Comparison of ENCODE assay signal across 24 cellular contexts in genomic region chr17:75810216-75810615, GRCh38. TPM values are rescaled to one million over a fixed set of nuclear protein-coding genes. Genes with fewer than 3 reads are reported as not detected.
A peak's percentile ranks its signal among the peaks of the same experiment; 100 is the strongest.
DNase-seq lines count a peak whose midpoint lies in the region; ATAC-seq and TF ChIP-seq lines count a peak whose summit lies in the region.
"Had no signal": no experiment of that assay in that cellular context is flagged by ENCODE, and none has a peak within 500 bp of the region (broad histone marks: within the 10 kb centered on the region; RNA-seq: fewer than 3 reads in every experiment).

No MANE protein-coding gene starts in this region.

- POLR2A ChIA-PET in HEK293 (lab: Yijun Ruan, JAX) (interaction anchor here (1.2 kb wide), 1 partner anchor 45 kb away, joined by 3 read pairs; the partner anchor contains the start of gene WBP2), RWPE1 (lab: Yijun Ruan, JAX; ENCODE audit: low non-redundant PET) (no interaction called here)
- POLR2A ChIA-PET in CD4-positive, alpha-beta T cell (lab: Charles Lee), result no interaction called here

- peak overlapping the region; percentile 85 for H3K27ac Mint-ChIP-seq in stimulated activated memory B cell treated with anti-CD40 and anti-IgM and Interleukin-4, amounts not matched to agents 10 μg/mL and 1 μg/mL and 100 μg/mL, for 72 hours
- H3K27ac Mint-ChIP-seq in CD4-positive, alpha-beta T cell, result no peak overlapping the region
- H3K27ac Mint-ChIP-seq: activated CD8-positive, alpha-beta T cell treated with anti-CD3 and anti-CD28 coated beads for 36 hours; activated T-cell treated with anti-CD3 and anti-CD28 coated beads, Interleukin-2, amount 50 U/mL, for 24 hours; CD8-positive, alpha-beta memory T cell; natural killer cell treated with Interleukin-12 subunit alpha and Interleukin-12 subunit beta and Interleukin-15 and Interleukin-18, amount 100 ng/mL, for 72 hours; T-helper 1 cell treated with Interleukin-12 subunit alpha and Interleukin-12 subunit beta and Interleukin-4 antibody, amounts not matched to agents 30 μg/mL and 1 μg/mL, for 36 hours had no signal

- H3K4me3 Mint-ChIP-seq in stimulated activated memory B cell treated with anti-CD40 and anti-IgM and Interleukin-4, amounts not matched to agents 10 μg/mL and 1 μg/mL and 100 μg/mL, for 72 hours, result no peak overlapping the region
- H3K4me3 Mint-ChIP-seq in CD4-positive, alpha-beta T cell, result no peak overlapping the region
- H3K4me3 Mint-ChIP-seq: activated CD8-positive, alpha-beta T cell treated with anti-CD3 and anti-CD28 coated beads for 36 hours; activated T-cell treated with anti-CD3 and anti-CD28 coated beads, Interleukin-2, amount 50 U/mL, for 24 hours; CD8-positive, alpha-beta memory T cell; effector memory CD8-positive, alpha-beta T cell; natural killer cell treated with Interleukin-12 subunit alpha and Interleukin-12 subunit beta and Interleukin-15 and Interleukin-18, amount 100 ng/mL, for 72 hours; T-helper 1 cell treated with Interleukin-12 subunit alpha and Interleukin-12 subunit beta and Interleukin-4 antibody, amounts not matched to agents 30 μg/mL and 1 μg/mL, for 36 hours had no signal

- H3K4me1 Mint-ChIP-seq in stimulated activated memory B cell treated with anti-CD40 and anti-IgM and Interleukin-4, amounts not matched to agents 10 μg/mL and 1 μg/mL and 100 μg/mL, for 72 hours, result peaks cover 26% of the 10 kb centered on the region
- peaks cover 5% of the 10 kb centered on the region for H3K4me1 Mint-ChIP-seq in CD4-positive, alpha-beta T cell (ENCODE audit: low read depth)

- TF ChIP-seq CTCF in HEK293 (tag by site-specific recombination; IDR thresholded peaks at IDR 0.05), result no peak
- TF ChIP-seq CTCF in RWPE1 (conservative IDR thresholded peaks at IDR 0.05; ENCODE audit: low read depth), result no peak
- TF ChIP-seq CTCF in CD4-positive, alpha-beta T cell (IDR thresholded peaks at IDR 0.05), result no peak

- peaks cover 9% of the 10 kb centered on the region for H3K4me1 ChIP-seq in HEK293 (ENCODE audit: control insufficient read depth, insufficient read depth, low read length)
- H3K4me1 ChIP-seq in effector memory CD4-positive, alpha-beta T cell (ENCODE audit: control insufficient read depth, insufficient read depth, low read length, poor library complexity, severe bottlenecking), result no peaks in the 10 kb centered on the region
- H3K4me1 ChIP-seq: parathyroid adenoma had no signal

- H3K9me3 ChIP-seq in HEK293 (ENCODE audit: control insufficient read depth, insufficient read depth, low read depth, low read length), result no peaks in the 10 kb centered on the region
- H3K9me3 ChIP-seq in effector memory CD4-positive, alpha-beta T cell (ENCODE audit: control insufficient read depth, low read length), result no peaks in the 10 kb centered on the region
- H3K9me3 ChIP-seq in CD4-positive, alpha-beta T cell (ENCODE audit: control insufficient read depth, low read length), result no peaks in the 10 kb centered on the region
- H3K9me3 ChIP-seq: SJCRH30 had no signal

- DNase-seq in RWPE1 (ENCODE audit: low spot score) (no peak), left colon (peak; percentile 75 to 87), NCI-H446 treated with DMSO at 0.1 percent for 48 hours (lab: John Stamatoyannopoulos, UW) (no peak)
- DNase-seq in effector memory CD4-positive, alpha-beta T cell, result no peak
- DNase-seq in CD4-positive, alpha-beta T cell, result no peak
- DNase-seq: activated CD8-positive, alpha-beta T cell treated with anti-CD3 and anti-CD28 coated beads for 36 hours; activated naive CD4-positive, alpha-beta T cell treated with Interleukin-2 at 50 U/mL for 16 hours; activated T-cell treated with anti-CD3 and anti-CD28 coated beads, Interleukin-2, amount 50 U/mL, for 24 hours; anterior cingulate cortex; cerebellar nuclear complex; DND-41; effector memory CD8-positive, alpha-beta T cell; KG1; NCI-H2029 treated with DMSO at 0.1 percent for 48 hours; NCI-H446; PC-3; SJCRH30; WERI-Rb-1 had no signal

- no peak overlapping the region for H3K4me3 ChIP-seq in HEK293 (ENCODE audit: low read depth, low read length)
- no peak overlapping the region for H3K4me3 ChIP-seq in effector memory CD4-positive, alpha-beta T cell (ENCODE audit: insufficient read depth, low read depth, low read length, poor library complexity, severe bottlenecking)
- H3K4me3 ChIP-seq: SJCRH30 had no signal

- peak; percentile 98 for ATAC-seq in left colon
- no peak for ATAC-seq in stimulated activated memory B cell treated with anti-CD40 and anti-IgM and Interleukin-4, amounts not matched to agents 10 μg/mL and 1 μg/mL and 100 μg/mL, for 72 hours
- ATAC-seq in CD4-positive, alpha-beta T cell (ENCODE audit: poor library complexity), result no peak
- ATAC-seq: activated CD8-positive, alpha-beta T cell treated with anti-CD3 and anti-CD28 coated beads for 36 hours; effector memory CD8-positive, alpha-beta T cell; natural killer cell treated with Interleukin-12 subunit alpha and Interleukin-12 subunit beta and Interleukin-15 and Interleukin-18, amount 100 ng/mL, for 72 hours; PC-3 had no signal

- H3K27ac ChIP-seq in HEK293 (ENCODE audit: extremely low read depth, low read depth, low read length) (no peak overlapping the region), RWPE1 (peak overlapping the region; percentile 94)
- no peak overlapping the region for H3K27ac ChIP-seq in effector memory CD4-positive, alpha-beta T cell (ENCODE audit: insufficient read depth, low read length, poor library complexity, severe bottlenecking)
- no peak overlapping the region for H3K27ac ChIP-seq in CD4-positive, alpha-beta T cell (ENCODE audit: low read depth, low read length)
- H3K27ac ChIP-seq: parathyroid adenoma, SJCRH30, WERI-Rb-1 had no signal

- intact Hi-C loops in left colon (cut with DNase I, micrococcal nuclease), result no loop called here
- intact Hi-C loops in CD4-positive, alpha-beta T cell (cut with DNase I, micrococcal nuclease), result no loop called here

- peaks cover 24 to 59% of the 10 kb centered on the region in 2 experiments for H3K36me3 ChIP-seq in HEK293 (ENCODE audit: control insufficient read depth in 2 of 2, insufficient read depth in 1 of 2, low read length in 2 of 2)
- peaks cover 44% of the 10 kb centered on the region for H3K36me3 ChIP-seq in effector memory CD4-positive, alpha-beta T cell (ENCODE audit: control insufficient read depth, insufficient read depth, low read length)

- no peaks in the 10 kb centered on the region for H3K27me3 Mint-ChIP-seq in stimulated activated memory B cell treated with anti-CD40 and anti-IgM and Interleukin-4, amounts not matched to agents 10 μg/mL and 1 μg/mL and 100 μg/mL, for 72 hours
- no peaks in the 10 kb centered on the region for H3K27me3 Mint-ChIP-seq in CD4-positive, alpha-beta T cell
- H3K27me3 Mint-ChIP-seq: activated CD8-positive, alpha-beta T cell treated with anti-CD3 and anti-CD28 coated beads for 36 hours; activated T-cell treated with anti-CD3 and anti-CD28 coated beads, Interleukin-2, amount 50 U/mL, for 24 hours; CD8-positive, alpha-beta memory T cell; effector memory CD8-positive, alpha-beta T cell; natural killer cell treated with Interleukin-12 subunit alpha and Interleukin-12 subunit beta and Interleukin-15 and Interleukin-18, amount 100 ng/mL, for 72 hours had no signal

- no peaks in the 10 kb centered on the region for H3K27me3 ChIP-seq in effector memory CD4-positive, alpha-beta T cell (replicated peaks; ENCODE audit: control insufficient read depth, insufficient read depth, low read length, poor library complexity, severe bottlenecking)
- H3K27me3 ChIP-seq in CD4-positive, alpha-beta T cell (ENCODE audit: control insufficient read depth, insufficient read depth, low read length), result no peaks in the 10 kb centered on the region
- H3K27me3 ChIP-seq: SJCRH30 had no signal

- peaks cover 23% of the 10 kb centered on the region for H3K36me3 Mint-ChIP-seq in stimulated activated memory B cell treated with anti-CD40 and anti-IgM and Interleukin-4, amounts not matched to agents 10 μg/mL and 1 μg/mL and 100 μg/mL, for 72 hours
- peaks cover 42% of the 10 kb centered on the region for H3K36me3 Mint-ChIP-seq in CD4-positive, alpha-beta T cell (ENCODE audit: low read depth)
- H3K36me3 Mint-ChIP-seq: natural killer cell treated with Interleukin-12 subunit alpha and Interleukin-12 subunit beta and Interleukin-15 and Interleukin-18, amount 100 ng/mL, for 72 hours had no signal

- H3K9me3 Mint-ChIP-seq in stimulated activated memory B cell treated with anti-CD40 and anti-IgM and Interleukin-4, amounts not matched to agents 10 μg/mL and 1 μg/mL and 100 μg/mL, for 72 hours, result no peaks in the 10 kb centered on the region
- H3K9me3 Mint-ChIP-seq in CD4-positive, alpha-beta T cell, result no peaks in the 10 kb centered on the region
- H3K9me3 Mint-ChIP-seq: activated CD8-positive, alpha-beta T cell treated with anti-CD3 and anti-CD28 coated beads for 36 hours; activated T-cell treated with anti-CD3 and anti-CD28 coated beads, Interleukin-2, amount 50 U/mL, for 24 hours; CD8-positive, alpha-beta memory T cell; effector memory CD8-positive, alpha-beta T cell; natural killer cell treated with Interleukin-12 subunit alpha and Interleukin-12 subunit beta and Interleukin-15 and Interleukin-18, amount 100 ng/mL, for 72 hours; T-helper 1 cell treated with Interleukin-12 subunit alpha and Interleukin-12 subunit beta and Interleukin-4 antibody, amounts not matched to agents 30 μg/mL and 1 μg/mL, for 36 hours had no signal

- CTCF ChIA-PET in HEK293 (lab: Yijun Ruan, JAX) (interaction anchor here (1.1 kb wide), 1 partner anchor 176 kb away, joined by 3 read pairs; no protein-coding TSS in a partner anchor), RWPE1 (lab: Yijun Ruan, JAX) (interaction anchor here (0.5 to 0.7 kb wide), 3 partner anchors 35 to 83 kb away, joined by 3 to 5 read pairs (median 3); no protein-coding TSS in a partner anchor)
- CTCF ChIA-PET in CD4-positive, alpha-beta T cell (lab: Charles Lee), result no interaction called here

TF ChIP-seq in HEK293, 187 proteins besides CTCF, POLR2A, EP300 and RAD21 (continues in another document):
- TF ChIP-seq KLF17 (tag by site-specific recombination; IDR thresholded peaks at IDR 0.05), result peak; percentile 68; the same call in 1 of the 2 replicates

RNA-seq across cellular contexts. Expression of gene UNK, which starts 25.6 kb away (rescaled TPM):
- 10 to 100 TPM; 18.3 to 21.8 TPM for total RNA-seq in left colon
- total RNA-seq in CD4-positive, alpha-beta T cell, result 10 to 100 TPM; 33.7 to 36.1 TPM

RNA-seq across cellular contexts. Expression of gene UNC13D, which starts 34.0 kb away (rescaled TPM):
- total RNA-seq in left colon, result 10 to 100 TPM; 20.5 to 31.0 TPM
- total RNA-seq in CD4-positive, alpha-beta T cell, result 100 to 1,000 TPM; 110 to 112 TPM

RNA-seq across cellular contexts. Expression of gene WBP2, which starts 44.9 kb away (rescaled TPM):
- 100 to 1,000 TPM in 1 of 2 donors, 10 to 100 TPM in 1; 96.5 to 105 TPM for total RNA-seq in left colon
- 100 to 1,000 TPM in 1 of 2 experiments, 10 to 100 TPM in 1; 98.5 to 114 TPM for total RNA-seq in CD4-positive, alpha-beta T cell

RNA-seq across cellular contexts. Expression of gene GALK1, which starts 45.2 kb away (rescaled TPM):
- 10 to 100 TPM; 14.1 to 16.9 TPM for total RNA-seq in left colon
- 1 to 10 TPM; 5.9 to 6.0 TPM for total RNA-seq in CD4-positive, alpha-beta T cell

Comparison
In these comparisons a context has a peak if more than half of its experiments do, and no peak if none do; other contexts are left out.
1. DNase-seq: peak in left colon (2 of 2); none in RWPE1 (single experiment), effector memory CD4-positive, alpha-beta T cell (0 of 3), NCI-H446 treated with DMSO at 0.1 percent for 48 hours (single experiment) and CD4-positive, alpha-beta T cell (0 of 10).